In the genomic region with DNA sequence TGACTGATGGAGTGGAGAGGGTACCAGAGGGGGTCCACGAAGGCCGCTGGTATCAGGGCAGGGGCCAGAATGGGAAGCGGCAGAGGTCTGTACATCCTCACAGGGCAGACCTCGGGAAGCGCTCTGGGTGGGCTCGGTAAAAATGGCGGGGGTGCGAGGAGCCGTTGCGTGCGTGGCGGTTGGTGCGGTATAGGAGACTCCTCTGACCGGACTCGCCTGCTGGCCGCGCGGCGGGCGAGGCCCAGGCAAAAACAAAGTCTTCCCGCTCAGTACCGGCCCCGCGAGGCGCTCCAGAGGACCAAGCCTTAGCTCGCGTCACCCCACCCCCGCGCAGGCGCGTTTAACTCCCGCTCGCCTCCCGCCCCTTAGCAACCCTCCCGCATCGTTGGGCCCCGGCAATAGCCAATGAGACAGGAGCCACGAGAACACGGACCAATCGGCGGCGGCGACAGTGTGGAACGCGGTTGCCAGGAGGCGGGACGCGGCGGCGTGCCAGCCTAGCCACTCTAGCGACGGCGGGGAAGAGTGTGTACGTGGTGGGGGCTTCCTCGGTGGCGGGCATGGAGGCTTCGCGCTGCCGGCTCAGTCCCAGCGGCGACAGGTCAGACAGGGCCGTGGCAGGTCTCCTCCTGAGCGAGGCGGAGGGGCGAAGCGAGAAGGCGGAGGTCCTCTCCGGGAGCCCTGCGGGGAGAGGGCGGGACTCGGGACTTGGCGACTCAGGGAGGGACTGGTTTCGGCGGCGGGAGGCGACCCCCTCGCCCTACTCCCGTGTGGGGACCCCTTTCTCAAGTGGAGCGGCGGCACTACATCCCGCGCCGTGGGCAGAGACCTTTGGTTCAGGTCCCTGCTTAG, we compare ENCODE assay signal across 8 cellular contexts. TPM values are rescaled to one million over a fixed set of nuclear protein-coding genes. Genes with fewer than 3 reads are reported as not detected.
DNase-seq lines count a peak whose midpoint lies in the region; ATAC-seq and TF ChIP-seq lines count a peak whose summit lies in the region.

A gene with protein sequence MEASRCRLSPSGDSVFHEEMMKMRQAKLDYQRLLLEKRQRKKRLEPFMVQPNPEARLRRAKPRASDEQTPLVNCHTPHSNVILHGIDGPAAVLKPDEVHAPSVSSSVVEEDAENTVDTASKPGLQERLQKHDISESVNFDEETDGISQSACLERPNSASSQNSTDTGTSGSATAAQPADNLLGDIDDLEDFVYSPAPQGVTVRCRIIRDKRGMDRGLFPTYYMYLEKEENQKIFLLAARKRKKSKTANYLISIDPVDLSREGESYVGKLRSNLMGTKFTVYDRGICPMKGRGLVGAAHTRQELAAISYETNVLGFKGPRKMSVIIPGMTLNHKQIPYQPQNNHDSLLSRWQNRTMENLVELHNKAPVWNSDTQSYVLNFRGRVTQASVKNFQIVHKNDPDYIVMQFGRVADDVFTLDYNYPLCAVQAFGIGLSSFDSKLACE (plus strand): TSS at position 504 of the 852 bp plus-strand sequence. CDS start 57 bp downstream, at position 561.

- H3K9me3 ChIP-seq in DOHH2 (ENCODE audit: control insufficient read depth, insufficient read depth, low read length) (no peaks in the 10 kb centered on the region), Karpas-422 (ENCODE audit: low read length) (no peaks in the 10 kb centered on the region)

- DNase-seq in Karpas-422: peak; percentile 98
- DNase-seq in RPMI7951 (ENCODE audit: low read depth): peak; percentile 96
- DNase-seq in activated T-helper 2 cell treated with anti-CD3 and anti-CD28 coated beads, Interferon-gamma antibody, Interleukin-2, Interleukin-4, amounts not matched to agents 10 μg/mL and 5 μg/mL and 100 μg/mL, durations not matched to agents 14 hours and 24 hours and 36 hours (ENCODE audit: low spot score): peak; percentile 96
- peak; percentile 96 for DNase-seq in fibroblast of mammary gland (ENCODE audit: low read depth)
- peak; percentile 96 to 99 (median 98) for DNase-seq in naive thymus-derived CD8-positive, alpha-beta T cell
- DNase-seq in stimulated activated naive CD4-positive, alpha-beta T cell (lab: John Stamatoyannopoulos, UW): peak; percentile 96 to 98 (median 98)

- peaks cover 12% of the 10 kb centered on the region; the same call in 1 of the 2 replicates for H3F3A ChIP-seq in DOHH2 (ENCODE audit: control insufficient read depth, insufficient read depth)

- H3K4me1 ChIP-seq in DOHH2 (ENCODE audit: control insufficient read depth, low read length) (peaks cover 16% of the 10 kb centered on the region), Karpas-422 (ENCODE audit: low read length) (peaks cover 16% of the 10 kb centered on the region)

- peak within 1 kb of the TSS; percentile 93 for H3K4me3 Mint-ChIP-seq in activated T-helper 2 cell treated with anti-CD3 and anti-CD28 coated beads, Interferon-gamma antibody, Interleukin-2, Interleukin-4, amounts not matched to agents 10 μg/mL and 5 μg/mL and 100 μg/mL, durations not matched to agents 14 hours and 24 hours and 36 hours (ENCODE audit: low read depth)
- peak within 1 kb of the TSS; percentile 91 to 99 (median 96) for H3K4me3 Mint-ChIP-seq in naive thymus-derived CD8-positive, alpha-beta T cell

- H3K27ac Mint-ChIP-seq in activated T-helper 2 cell treated with anti-CD3 and anti-CD28 coated beads, Interferon-gamma antibody, Interleukin-2, Interleukin-4, amounts not matched to agents 10 μg/mL and 5 μg/mL and 100 μg/mL, durations not matched to agents 14 hours and 24 hours and 36 hours: peak within 1 kb of the TSS; percentile 93
- H3K27ac Mint-ChIP-seq in naive thymus-derived CD8-positive, alpha-beta T cell: peak within 1 kb of the TSS; percentile 91 to 98 (median 96)

- H3K4me2 ChIP-seq in DOHH2 (ENCODE audit: low read length) (peak within 1 kb of the TSS; percentile 99), Karpas-422 (ENCODE audit: low read depth, low read length, poor library complexity, severe bottlenecking) (peak within 1 kb of the TSS; percentile 84)

- peak within 1 kb of the TSS; percentile 76 for H2AFZ ChIP-seq in Karpas-422 (ENCODE audit: low read length)

- peaks cover 31% of the 10 kb centered on the region for H3K36me3 ChIP-seq in DOHH2 (ENCODE audit: control insufficient read depth, low read length)
- H3K36me3 ChIP-seq in Karpas-422 (ENCODE audit: insufficient read depth, low read length): peaks cover 10% of the 10 kb centered on the region; the same call in 1 of the 2 replicates

- no peaks in the 10 kb centered on the region for H3K9me3 Mint-ChIP-seq in activated T-helper 2 cell treated with anti-CD3 and anti-CD28 coated beads, Interferon-gamma antibody, Interleukin-2, Interleukin-4, amounts not matched to agents 10 μg/mL and 5 μg/mL and 100 μg/mL, durations not matched to agents 14 hours and 24 hours and 36 hours
- no peaks in the 10 kb centered on the region for H3K9me3 Mint-ChIP-seq in naive thymus-derived CD8-positive, alpha-beta T cell

- H3K9me2 ChIP-seq in DOHH2 (replicated peaks; ENCODE audit: control insufficient read depth, low read length) (no peaks in the 10 kb centered on the region), Karpas-422 (replicated peaks; ENCODE audit: insufficient read depth, low read length) (no peaks in the 10 kb centered on the region)

- peaks cover 26% of the 10 kb centered on the region for H3K79me2 ChIP-seq in DOHH2 (ENCODE audit: control insufficient read depth, low read length)
- peaks cover 23% of the 10 kb centered on the region for H3K79me2 ChIP-seq in Karpas-422 (ENCODE audit: low read length)

- peak within 1 kb of the TSS; percentile 79 for H3K9ac ChIP-seq in Karpas-422 (ENCODE audit: low read length)

- H3K4me3 ChIP-seq in DOHH2 (ENCODE audit: low read length) (peak within 1 kb of the TSS; percentile 84), Karpas-422 (ENCODE audit: low read length) (peak within 1 kb of the TSS; percentile 76), fibroblast of mammary gland (ENCODE audit: control insufficient read depth, low read depth, low read length) (peak within 1 kb of the TSS; percentile 91)

- POLR2A ChIA-PET in naive thymus-derived CD8-positive, alpha-beta T cell (lab: Charles Lee): interaction anchor here (1.0 to 2.2 kb wide), 6 partner anchors 10 to 199 kb away, joined by 3 to 15 read pairs (median 5); a partner anchor contains a TSS

- H3K27me3 ChIP-seq in DOHH2 (ENCODE audit: control insufficient read depth, low read length) (no peaks in the 10 kb centered on the region), Karpas-422 (ENCODE audit: low read length) (no peaks in the 10 kb centered on the region)

- peak within 1 kb of the TSS; percentile 51 for H3K27ac ChIP-seq in DOHH2 (ENCODE audit: low read depth, low read length)
- peak within 1 kb of the TSS; percentile 44; the same call in 1 of the 2 replicates for H3K27ac ChIP-seq in Karpas-422 (ENCODE audit: low read length)

- peaks cover 25% of the 10 kb centered on the region for H3K4me1 Mint-ChIP-seq in activated T-helper 2 cell treated with anti-CD3 and anti-CD28 coated beads, Interferon-gamma antibody, Interleukin-2, Interleukin-4, amounts not matched to agents 10 μg/mL and 5 μg/mL and 100 μg/mL, durations not matched to agents 14 hours and 24 hours and 36 hours (ENCODE audit: low read depth)
- peaks cover 15 to 30% (median 21%) of the 10 kb centered on the region in 4 donors for H3K4me1 Mint-ChIP-seq in naive thymus-derived CD8-positive, alpha-beta T cell

- TF ChIP-seq CTCF in DOHH2 (IDR thresholded peaks at IDR 0.05; ENCODE audit: low read depth, low read length, poor library complexity, severe bottlenecking) (no peak), fibroblast of mammary gland (conservative IDR thresholded peaks at IDR 0.05; ENCODE audit: control insufficient read depth, insufficient read depth, low read depth, low read length) (no peak)

- H3K36me3 Mint-ChIP-seq in activated T-helper 2 cell treated with anti-CD3 and anti-CD28 coated beads, Interferon-gamma antibody, Interleukin-2, Interleukin-4, amounts not matched to agents 10 μg/mL and 5 μg/mL and 100 μg/mL, durations not matched to agents 14 hours and 24 hours and 36 hours (ENCODE audit: low read depth): peaks cover 26% of the 10 kb centered on the region
- H3K36me3 Mint-ChIP-seq in naive thymus-derived CD8-positive, alpha-beta T cell: peaks cover 0 to 15% (median 0%) of the 10 kb centered on the region in 3 donors

- intact Hi-C loops in activated T-helper 2 cell treated with anti-CD3 and anti-CD28 coated beads, Interferon-gamma antibody, Interleukin-2, Interleukin-4, amounts not matched to agents 10 μg/mL and 5 μg/mL and 100 μg/mL, durations not matched to agents 14 hours and 24 hours and 36 hours (cut with micrococcal nuclease): loop anchor here (1.0 kb wide), 2 partner anchors 13 to 95 kb away; a partner anchor contains a TSS

- H4K20me1 ChIP-seq in DOHH2 (ENCODE audit: control insufficient read depth, insufficient read depth, low read depth, low read length): no peaks in the 10 kb centered on the region
- H4K20me1 ChIP-seq in Karpas-422 (ENCODE audit: insufficient read depth, low read depth, low read length): no peaks in the 10 kb centered on the region

- ATAC-seq in GM21825 (IDR thresholded peaks at IDR 0.05; ENCODE audit: unreplicated experiment): peak; percentile 97
- ATAC-seq in naive thymus-derived CD8-positive, alpha-beta T cell: peak; percentile 96 to 97

- no peaks in the 10 kb centered on the region for H3K27me3 Mint-ChIP-seq in activated T-helper 2 cell treated with anti-CD3 and anti-CD28 coated beads, Interferon-gamma antibody, Interleukin-2, Interleukin-4, amounts not matched to agents 10 μg/mL and 5 μg/mL and 100 μg/mL, durations not matched to agents 14 hours and 24 hours and 36 hours (ENCODE audit: low read depth)
- H3K27me3 Mint-ChIP-seq in naive thymus-derived CD8-positive, alpha-beta T cell: no peaks in the 10 kb centered on the region

RNA-seq across cellular contexts. Expression of the gene that starts here (rescaled TPM):
- 11.7 and 14.1 TPM in 2 replicates for total RNA-seq in Karpas-422 (2014; rRNA removed; shearing (Covaris generic); ENCODE audit: low replicate concordance)
- total RNA-seq in RPMI7951 (2014; rRNA removed; shearing (Covaris generic)): 34.2 and 42.8 TPM in 2 replicates
- total RNA-seq in activated T-helper 2 cell treated with anti-CD3 and anti-CD28 coated beads, Interferon-gamma antibody, Interleukin-2, Interleukin-4, amounts not matched to agents 10 μg/mL and 5 μg/mL and 100 μg/mL, durations not matched to agents 14 hours and 24 hours and 36 hours: 6.0 and 6.4 TPM in 2 replicates
- total RNA-seq in naive thymus-derived CD8-positive, alpha-beta T cell: 10 to 100 TPM in 1 of 2 experiments, 1 to 10 TPM in 1; 8.8 to 11.1 TPM
- polyA plus RNA-seq in naive thymus-derived CD8-positive, alpha-beta T cell: 1 to 10 TPM; 5.8 to 9.3 (median 7.6) TPM

Comparison
In these comparisons a context has a peak if more than half of its experiments do, and no peak if none do; other contexts are left out.
1. Peak in every context shown above with its lines: DNase-seq, ATAC-seq, H3K4me3 ChIP-seq and H3K27ac ChIP-seq.